Comparison of ENCODE assay signal across 8 cellular contexts in genomic region chr10:110225441-110225755, GRCh38. TPM values are rescaled to one million over a fixed set of nuclear protein-coding genes. Genes with fewer than 3 reads are reported as not detected.
DNase-seq lines count a peak whose midpoint lies in the region; ATAC-seq and TF ChIP-seq lines count a peak whose summit lies in the region.

No MANE protein-coding gene starts in this region.

- 0 to 3% methylated on average over 5 to 8 of the region's 8 CpGs for WGBS in gastroesophageal sphincter (ENCODE audit: low coverage in 1 of 2), 2 donors
- 4 to 6% (median 6%) methylated on average over 8 of the region's 8 CpGs for WGBS in stomach, 5 donors

- CTCF ChIA-PET in CD4-positive, alpha-beta memory T cell (lab: Charles Lee; ENCODE audit: partially characterized antibody) = interaction anchor here (0.6 to 10.4 kb wide), 5 partner anchors 10 to 87 kb away, joined by 3 to 203 read pairs (median 3); partner anchors contain the start of gene MXI1

- peaks cover 21 to 27% of the 10 kb centered on the region in 2 donors for H3K36me3 Mint-ChIP-seq in CD4-positive, alpha-beta memory T cell

- no peaks in the 10 kb centered on the region for H3K9me3 Mint-ChIP-seq in CD4-positive, alpha-beta memory T cell

- no peak for TF ChIP-seq POLR2A in gastroesophageal sphincter (IDR thresholded peaks at IDR 0.05)
- no peak for TF ChIP-seq POLR2A in stomach (IDR thresholded peaks at IDR 0.05)

- H3K4me1 Mint-ChIP-seq in CD4-positive, alpha-beta memory T cell = peaks cover 27 to 63% (median 45%) of the 10 kb centered on the region in 4 donors

- H3K27ac Mint-ChIP-seq in CD4-positive, alpha-beta memory T cell = peak overlapping the region; percentile 86 to 96 (median 93)

- intact Hi-C loops in CD4-positive, alpha-beta memory T cell (cut with micrococcal nuclease) = loop anchor here (5.0 kb wide), 3 partner anchors 52 to 322 kb away; no protein-coding TSS in a partner anchor
- intact Hi-C loops in stomach (cut with DNase I; ENCODE audit: low total_unique reads) = no loop called here

- peak; percentile 17 for ATAC-seq in GM21723 (IDR thresholded peaks at IDR 0.05; ENCODE audit: unreplicated experiment)
- ATAC-seq in gastroesophageal sphincter = no peak

- peaks cover 3% of the 10 kb centered on the region for H3K36me3 ChIP-seq in CD4-positive, alpha-beta memory T cell (ENCODE audit: insufficient read depth, low read length)
- H3K36me3 ChIP-seq in SJSA1 (no peaks in the 10 kb centered on the region), gastroesophageal sphincter (peaks cover 0 to 21% of the 10 kb centered on the region in 2 donors), stomach (peaks cover 0 to 24% (median 19%) of the 10 kb centered on the region in 4 donors)

- H3K9me3 ChIP-seq in CD4-positive, alpha-beta memory T cell (ENCODE audit: control insufficient read depth in 1 of 2, low read length in 2 of 2) = no peaks in the 10 kb centered on the region
- no peaks in the 10 kb centered on the region; the same call in 1 of the 2 replicates for H3K9me3 ChIP-seq in SJSA1 (replicated peaks)
- H3K9me3 ChIP-seq in gastroesophageal sphincter = no peaks in the 10 kb centered on the region
- H3K9me3 ChIP-seq in stomach = no peaks in the 10 kb centered on the region

- POLR2A ChIA-PET in CD4-positive, alpha-beta memory T cell (lab: Charles Lee; ENCODE audit: partially characterized antibody) = interaction anchor here (0.7 to 9.8 kb wide), 5 partner anchors 15 to 87 kb away, joined by 3 to 464 read pairs (median 7); partner anchors contain the start of gene MXI1

- peak overlapping the region; percentile 39 to 53 for H3K4me3 ChIP-seq in CD4-positive, alpha-beta memory T cell (ENCODE audit: low read length in 2 of 2)
- peak overlapping the region; percentile 92 for H3K4me3 ChIP-seq in SJSA1
- peak overlapping the region; percentile 30 to 85 for H3K4me3 ChIP-seq in gastroesophageal sphincter
- H3K4me3 ChIP-seq in stomach = peak overlapping the region; percentile 78 to 91 (median 87)

- H3K4me1 ChIP-seq in CD4-positive, alpha-beta memory T cell (ENCODE audit: insufficient read depth, low read length) = peaks cover 30% of the 10 kb centered on the region
- H3K4me1 ChIP-seq in SJSA1 (replicated peaks) = peaks cover 21% of the 10 kb centered on the region
- H3K4me1 ChIP-seq in gastroesophageal sphincter = peaks cover 6 to 71% (median 24%) of the 10 kb centered on the region in 3 donors
- H3K4me1 ChIP-seq in stomach = peaks cover 26 to 52% (median 46%) of the 10 kb centered on the region in 4 donors

- peak in 2 of 4 experiments; percentile 3 to 27 for TF ChIP-seq CTCF in gastroesophageal sphincter (IDR thresholded peaks at IDR 0.05)
- TF ChIP-seq CTCF in stomach (IDR thresholded peaks at IDR 0.05) = peak in 1 of 7 experiments; percentile 11
- TF ChIP-seq CTCF in GM20000 (IDR thresholded peaks at IDR 0.05; ENCODE audit: extremely low read depth, missing control alignments) = no peak

- no peaks in the 10 kb centered on the region for H3K27me3 Mint-ChIP-seq in CD4-positive, alpha-beta memory T cell

- DNase-seq in CD4-positive, alpha-beta memory T cell = no peak
- DNase-seq in SJSA1 (ENCODE audit: low read depth in 1 of 2, low spot score in 2 of 2) (no peak), stomach (no peak), GM20000 (ENCODE audit: low spot score) (no peak), DMS53 (lab: John Stamatoyannopoulos, UW) (no peak)
- no peak for DNase-seq in activated CD8-positive, alpha-beta memory T cell treated with anti-CD3 and anti-CD28 coated beads for 24 hours

- peak overlapping the region; percentile 53 for H3K27ac ChIP-seq in CD4-positive, alpha-beta memory T cell (ENCODE audit: low read depth, low read length)
- no peak overlapping the region for H3K27ac ChIP-seq in SJSA1
- H3K27ac ChIP-seq in gastroesophageal sphincter = peak overlapping the region; percentile 64 to 99 (median 96)
- H3K27ac ChIP-seq in stomach = peak overlapping the region; percentile 10 to 97 (median 95)

- no peaks in the 10 kb centered on the region for H3K27me3 ChIP-seq in CD4-positive, alpha-beta memory T cell (ENCODE audit: insufficient read depth, low read length)
- H3K27me3 ChIP-seq in SJSA1 (replicated peaks) = no peaks in the 10 kb centered on the region
- no peaks in the 10 kb centered on the region for H3K27me3 ChIP-seq in gastroesophageal sphincter
- no peaks in the 10 kb centered on the region for H3K27me3 ChIP-seq in stomach

- peak overlapping the region; percentile 74 to 92 (median 86) for H3K4me3 Mint-ChIP-seq in CD4-positive, alpha-beta memory T cell

- no peak for TF ChIP-seq EP300 in gastroesophageal sphincter (IDR thresholded peaks at IDR 0.05)
- no peak for TF ChIP-seq EP300 in stomach (IDR thresholded peaks at IDR 0.05)

RNA-seq across cellular contexts. Expression of gene MXI1, which starts 18.0 kb away (rescaled TPM):
- total RNA-seq in CD4-positive, alpha-beta memory T cell = 10 to 100 TPM; 49.7 to 56.6 TPM
- 10 to 100 TPM; 32.1 to 54.6 TPM for polyA plus RNA-seq in CD4-positive, alpha-beta memory T cell
- 1.4 and 4.3 TPM in 2 replicates for total RNA-seq in SJSA1 (2014; rRNA removed; shearing (Covaris generic))
- 100 to 1,000 TPM; 103 to 279 (median 218) TPM for total RNA-seq in gastroesophageal sphincter
- total RNA-seq in stomach = 100 to 1,000 TPM in 1 of 5 donors, 10 to 100 TPM in 3, 1 to 10 TPM in 1; 3.5 to 163 (median 48.8) TPM
- polyA plus RNA-seq in stomach = 10 to 100 TPM; 17.1 to 62.0 (median 19.7) TPM
